Comparison of ENCODE assay signal across 23 cellular contexts in genomic region chr6:43144879-43145278, GRCh38. TPM values are rescaled to one million over a fixed set of nuclear protein-coding genes. Genes with fewer than 3 reads are reported as not detected.
DNase-seq lines count a peak whose midpoint lies in the region; ATAC-seq, FAIRE-seq and TF ChIP-seq lines count a peak whose summit lies in the region.
"Had no signal": no experiment of that assay in that cellular context is flagged by ENCODE, and none has a peak within 500 bp of the region (broad histone marks: within the 10 kb centered on the region; RNA-seq: fewer than 3 reads in every experiment).

No MANE protein-coding gene starts in this region.

- peak overlapping the region in 1 of 2 experiments; percentile 80; a peak in 2 of 4 replicates for H3K9ac ChIP-seq in K562 (ENCODE audit: insufficient read depth in 1 of 2, low read depth in 2 of 2, low read length in 2 of 2)

- whole genome bisulfite sequencing in K562 (ENCODE audit: insufficient coverage, low coverage, missing lambda C conversion rate): 51% methylated on average over 6 of the region's 6 CpGs

- no peak for TF ChIP-seq CTCF in C4-2B (conservative IDR thresholded peaks at IDR 0.05)
- no peak for TF ChIP-seq CTCF in K562 (IDR thresholded peaks at IDR 0.05 in 2 of 3, conservative IDR thresholded peaks at IDR 0.05 in 1 of 3; ENCODE audit: insufficient read depth in 2 of 3, low read depth in 1 of 3, low read length in 3 of 3)
- no peak for TF ChIP-seq CTCF in foreskin keratinocyte (conservative IDR thresholded peaks at IDR 0.05)

- BruUV-seq in K562 (replicated peaks; lab: Mats Ljungman, UMichigan): no TSS peak

- no peaks in the 10 kb centered on the region for H3K9me1 ChIP-seq in K562 (ENCODE audit: control insufficient read depth, insufficient read depth, low read length)

- no peak for TF ChIP-seq POLR2A in K562 (conservative IDR thresholded peaks at IDR 0.05)

- H4K20me1 ChIP-seq in K562 (replicated peaks; ENCODE audit: control insufficient read depth, insufficient read depth, low read length): no peaks in the 10 kb centered on the region

- no peaks in the 10 kb centered on the region for H3K36me3 ChIP-seq in K562 (ENCODE audit: control insufficient read depth, insufficient read depth, low read length)

- intact Hi-C loops in K562 (cut with micrococcal nuclease) (loop anchor here (5.0 kb wide), 1 partner anchor 187 kb away; no protein-coding TSS in a partner anchor), cardiac septum (cut with DNase I) (loop anchor here (5.0 kb wide), 3 partner anchors 73 to 243 kb away; partner anchors contain the start of gene CUL7)

- no peak for TF ChIP-seq EP300 in K562 (IDR thresholded peaks at IDR 0.05; ENCODE audit: low read length)

- peak overlapping the region; percentile 65; the same call in 1 of the 2 replicates for H3K27ac ChIP-seq in C4-2B
- no peak overlapping the region for H3K27ac ChIP-seq in K562 (ENCODE audit: extremely low read depth, low read depth, low read length)
- peak overlapping the region; percentile 78 for H3K27ac ChIP-seq in foreskin keratinocyte
- H3K27ac ChIP-seq: HL-60 had no signal

- H3K9me3 ChIP-seq in K562 (replicated peaks; ENCODE audit: control insufficient read depth, insufficient read depth, low read depth, low read length): no peaks in the 10 kb centered on the region

- POLR2A ChIA-PET in K562 (lab: Yijun Ruan, JAX): interaction anchor here (0.6 to 2.4 kb wide), 5 partner anchors 11 to 128 kb away, joined by 3 to 10 read pairs (median 3); partner anchors contain the start of genes KLC4 and MRPL2

- DNase-seq in HPDE6-E6E7 (ENCODE audit: extremely low spot score) (peak; percentile 57), K562 (ENCODE audit: extremely low read depth in 1 of 4, low spot score in 3 of 4) (peak in 2 of 4 experiments; percentile 55 to 60), foreskin keratinocyte (peak; percentile 71 to 88), SK-N-DZ (ENCODE audit: low spot score) (no peak), superior temporal gyrus (ENCODE audit: extremely low spot score) (no peak), cardiac septum (ENCODE audit: low spot score) (no peak), DMS153 treated with DMSO at 0.1 percent for 48 hours (lab: John Stamatoyannopoulos, UW; ENCODE audit: unreplicated experiment) (no peak)
- DNase-seq: CD4-positive, alpha-beta memory T cell; DMS53; EL; Kasumi-1; MM.1S; NCI-H1105; NCI-H2081; NCI-H510A; NCI-H748 treated with DMSO at 0.1 percent for 48 hours; NK-92 treated with Interleukin-12 subunit alpha and Interleukin-12 subunit beta, amount 100 ng/mL, for 24 hours had no signal

- in situ Hi-C loops in K562 (cut with MboI): loop anchor here (5.0 kb wide), 1 partner anchor 238 kb away; no protein-coding TSS in a partner anchor

- H2AFZ ChIP-seq in K562 (ENCODE audit: low read depth, low read length): no peak overlapping the region

- no peak for FAIRE-seq in K562 (lab: Jason Lieb, UNC)
- FAIRE-seq: A204.1, GM12891, GM18507, HTR-8/SVneo had no signal

- TF ChIP-seq RAD21 in K562 (CRISPR knock-in tag; conservative IDR thresholded peaks at IDR 0.05 in 1 of 2, IDR thresholded peaks at IDR 0.05 in 1 of 2): no peak

- H3K4me1 ChIP-seq in K562 (replicated peaks in 1 of 2; ENCODE audit: control insufficient read depth in 2 of 2, insufficient read depth in 2 of 2, low read length in 2 of 2) (peaks cover 5 to 21% of the 10 kb centered on the region in 2 experiments; a peak in 4 of 5 replicates), foreskin keratinocyte (peaks cover 7% of the 10 kb centered on the region)

- no peak overlapping the region for H3K4me3 ChIP-seq in K562

- no peaks in the 10 kb centered on the region for H3K79me2 ChIP-seq in K562 (ENCODE audit: control insufficient read depth, insufficient read depth, low read length)

- ATAC-seq in K562 (no peak), foreskin keratinocyte (peak; percentile 69)

- no peaks in the 10 kb centered on the region; a peak in 1 of 5 replicates for H3K27me3 ChIP-seq in K562 (ENCODE audit: control insufficient read depth in 2 of 2, insufficient read depth in 2 of 2, low read length in 2 of 2)
- H3K27me3 ChIP-seq in foreskin keratinocyte: no peaks in the 10 kb centered on the region

- CTCF ChIA-PET in K562 (lab: Yijun Ruan, JAX; ENCODE audit: low intra/inter-chr PET ratio): interaction anchor here (0.6 kb wide), 1 partner anchor 477 kb away, joined by 3 read pairs; no protein-coding TSS in a partner anchor

- no peak overlapping the region for H3K4me2 ChIP-seq in K562 (ENCODE audit: insufficient read depth, low read length)

TF ChIP-seq in K562, 482 proteins besides CTCF, POLR2A, EP300 and RAD21:
- TF ChIP-seq BHLHE40 (IDR thresholded peaks at IDR 0.05; ENCODE audit: low read length) (peak; percentile 33; the same call in 1 of the 2 replicates), PRPF4 (IDR thresholded peaks at IDR 0.05; ENCODE audit: insufficient read depth, low read depth, low read length, poor library complexity, severe bottlenecking) (no peak)

RNA-seq across cellular contexts. Expression of gene SRF, which starts 26.2 kb away (rescaled TPM):
- total RNA-seq in K562 (2011; cell fraction: chromatin; rRNA removed; ENCODE audit: low replicate concordance): 13.7 and 28.2 TPM in 2 replicates
- total RNA-seq in K562 (2011; cell fraction: nucleolus; rRNA removed): 20.1 and 23.2 TPM in 2 replicates
- 23.9 and 30.5 TPM in 2 replicates for total RNA-seq in K562 (2011; cell fraction: nucleoplasm; rRNA removed)
- 24.6 and 31.5 TPM in 2 replicates for total RNA-seq in K562 (2014; rRNA removed)
- 11.1 and 12.6 TPM in 2 replicates for total RNA-seq in K562 (2014; rRNA removed; fragmentation: Illumina TruSeq; extraction: Trizol)
- 19.4 and 20.1 TPM in 2 replicates for total RNA-seq in K562 (2015; rRNA removed; fragmentation: Illumina TruSeq; extraction: Trizol)
- 32.7 and 37.0 TPM in 2 replicates for total RNA-seq in K562 (2021)
- polyA plus RNA-seq in K562 (2011; rRNA removed): 25.3 and 29.5 TPM in 2 replicates
- polyA plus RNA-seq in K562 (2011; cell fraction: cytosol; rRNA removed): 39.3 and 67.9 TPM in 2 replicates
- 41.4 and 58.3 TPM in 2 replicates for polyA plus RNA-seq in K562 (2011; cell fraction: nucleus; rRNA removed)
- 35.4 TPM in 2 replicates for polyA plus RNA-seq in K562 (2012)
- 29.8 and 35.8 TPM in 2 replicates for polyA plus RNA-seq in K562 (2014; fragmentation: Illumina TruSeq; extraction: Trizol)
- polyA plus RNA-seq in K562 (2014; fragmentation: Nextera tagmentation; extraction: Ambion mirVana): 1 to 10 TPM; 2.5 to 2.8 TPM
- 28.4 and 32.2 TPM in 2 replicates for polyA plus RNA-seq in K562 (2014; rRNA removed)
- 16.6 and 31.6 TPM in 2 replicates for polyA minus RNA-seq in K562 (2011; rRNA and poly(A)+ RNA removed)
- polyA minus RNA-seq in K562 (2011; cell fraction: cytosol; rRNA and poly(A)+ RNA removed): 23.6 and 23.7 TPM in 2 replicates
- 11.4 and 14.8 TPM in 2 replicates for polyA minus RNA-seq in K562 (2011; cell fraction: nucleus; rRNA and poly(A)+ RNA removed)
- 29.1 and 30.0 TPM in 2 replicates for total RNA-seq in foreskin keratinocyte
- 24.4 and 27.4 TPM in 2 replicates for polyA plus RNA-seq in foreskin keratinocyte
- polyA plus RNA-seq in SK-N-DZ (2014; cell fraction: cytosol; rRNA removed): 16.7 and 20.2 TPM in 2 replicates
- polyA plus RNA-seq in SK-N-DZ (2014; cell fraction: nucleus; rRNA removed): 21.8 and 22.7 TPM in 2 replicates
- total RNA-seq in cardiac septum: 81.2 TPM

RNA-seq across cellular contexts. Expression of gene CUL9, which starts 37.1 kb away (rescaled TPM):
- 74.5 and 153 TPM in 2 replicates for total RNA-seq in K562 (2011; cell fraction: chromatin; rRNA removed; ENCODE audit: low replicate concordance)
- 62.1 and 70.9 TPM in 2 replicates for total RNA-seq in K562 (2011; cell fraction: nucleolus; rRNA removed)
- total RNA-seq in K562 (2011; cell fraction: nucleoplasm; rRNA removed): 62.3 and 69.4 TPM in 2 replicates
- total RNA-seq in K562 (2014; rRNA removed) (6.5 and 8.6 TPM in 2 replicates), K562 (2014; rRNA removed; fragmentation: Illumina TruSeq; extraction: Trizol) (4.1 and 5.8 TPM in 2 replicates), K562 (2015; rRNA removed; fragmentation: Illumina TruSeq; extraction: Trizol) (7.4 and 7.5 TPM in 2 replicates), K562 (2021) (10.0 and 13.4 TPM in 2 replicates), foreskin keratinocyte (39.4 and 46.7 TPM in 2 replicates), cardiac septum (15.6 TPM)
- polyA plus RNA-seq in K562 (2011; rRNA removed) (7.0 and 13.5 TPM in 2 replicates), K562 (2014; fragmentation: Illumina TruSeq; extraction: Trizol) (6.2 and 6.6 TPM in 2 replicates), K562 (2014; fragmentation: Nextera tagmentation; extraction: Ambion mirVana) (under 1 TPM; 0.50 to 0.51 TPM), K562 (2014; rRNA removed) (9.7 and 20.7 TPM in 2 replicates), foreskin keratinocyte (32.3 and 33.7 TPM in 2 replicates)
- polyA plus RNA-seq in K562 (2011; cell fraction: cytosol; rRNA removed): 5.8 and 6.2 TPM in 2 replicates
- 82.8 and 102 TPM in 2 replicates for polyA plus RNA-seq in K562 (2011; cell fraction: nucleus; rRNA removed)
- polyA plus RNA-seq in K562 (2012): 10.1 and 29.2 TPM in 2 replicates
- 7.7 and 10.8 TPM in 2 replicates for polyA minus RNA-seq in K562 (2011; rRNA and poly(A)+ RNA removed)
- polyA minus RNA-seq in K562 (2011; cell fraction: cytosol; rRNA and poly(A)+ RNA removed): 3.4 and 6.3 TPM in 2 replicates
- polyA minus RNA-seq in K562 (2011; cell fraction: nucleus; rRNA and poly(A)+ RNA removed): 18.6 and 30.8 TPM in 2 replicates
- 21.3 and 21.6 TPM in 2 replicates for polyA plus RNA-seq in SK-N-DZ (2014; cell fraction: cytosol; rRNA removed)
- 224 and 250 TPM in 2 replicates for polyA plus RNA-seq in SK-N-DZ (2014; cell fraction: nucleus; rRNA removed)

Comparison
In these comparisons a context has a peak if more than half of its experiments do, and no peak if none do; other contexts are left out.
1. DNase-seq: peak in HPDE6-E6E7 (single experiment) and foreskin keratinocyte (2 of 2); none in SK-N-DZ (single experiment), superior temporal gyrus (single experiment), cardiac septum (single experiment) and DMS153 treated with DMSO at 0.1 percent for 48 hours (single experiment).